In genomic region chr21:46057710-46058241, GRCh38 we compare ENCODE assay signal across 11 cellular contexts. TPM values are rescaled to one million over a fixed set of nuclear protein-coding genes. Genes with fewer than 3 reads are reported as not detected.
A peak's percentile ranks its signal among the peaks of the same experiment; 100 is the strongest.
DNase-seq lines count a peak whose midpoint lies in the region; ATAC-seq and TF ChIP-seq lines count a peak whose summit lies in the region.
"Had no signal": no experiment of that assay in that cellular context is flagged by ENCODE, and none has a peak within 500 bp of the region (broad histone marks: within the 10 kb centered on the region; RNA-seq: fewer than 3 reads in every experiment).

No MANE protein-coding gene starts in this region.

- no TSS peak for BruUV-seq in PC-3 (replicated peaks; lab: Mats Ljungman, UMichigan)

- peaks cover 9% of the 10 kb centered on the region; the same call in 1 of the 2 replicates for H3K36me3 ChIP-seq in PC-3 (ENCODE audit: low read depth, low read length)
- no peaks in the 10 kb centered on the region for H3K36me3 ChIP-seq in thoracic aorta

- no peak overlapping the region for H3K4me2 ChIP-seq in PC-3 (ENCODE audit: low read length)

- peaks cover 38% of the 10 kb centered on the region for H3K27me3 Mint-ChIP-seq in central memory CD8-positive, alpha-beta T cell
- peaks cover 0 to 9% (median 0%) of the 10 kb centered on the region in 5 donors for H3K27me3 Mint-ChIP-seq in naive thymus-derived CD8-positive, alpha-beta T cell

- CTCF ChIA-PET in PC-3 (lab: Charles Lee) = no interaction called here

- H3K36me3 Mint-ChIP-seq in central memory CD8-positive, alpha-beta T cell (ENCODE audit: insufficient read depth) = peaks cover 8% of the 10 kb centered on the region
- H3K36me3 Mint-ChIP-seq in naive thymus-derived CD8-positive, alpha-beta T cell = no peaks in the 10 kb centered on the region

- peak overlapping the region; percentile 73 for H3K4me3 Mint-ChIP-seq in central memory CD8-positive, alpha-beta T cell
- peak overlapping the region; percentile 71 to 91 (median 82) for H3K4me3 Mint-ChIP-seq in naive thymus-derived CD8-positive, alpha-beta T cell

- no peak for ATAC-seq in PC-3
- ATAC-seq in central memory CD8-positive, alpha-beta T cell (replicated peaks; ENCODE audit: extremely low read depth, poor library complexity, severe bottlenecking) = no peak
- peak in 1 of 2 donors; percentile 29 for ATAC-seq in naive thymus-derived CD8-positive, alpha-beta T cell
- ATAC-seq in thoracic aorta (ENCODE audit: insufficient number of reproducible peaks, low FRiP score, low read depth) = no peak

- H3K9me2 ChIP-seq in PC-3 (replicated peaks; ENCODE audit: low read length) = no peaks in the 10 kb centered on the region

- no peak for DNase-seq in PC-3
- DNase-seq in central memory CD8-positive, alpha-beta T cell (ENCODE audit: low spot score in 2 of 2) = no peak
- DNase-seq in naive thymus-derived CD8-positive, alpha-beta T cell = peak in 1 of 10 donors; percentile 7
- DNase-seq in thoracic aorta (ENCODE audit: low spot score) = no peak
- DNase-seq in SIG-M5 treated with dmso at 0.1 percent for 504 hours (lab: John Stamatoyannopoulos, UW; ENCODE audit: unreplicated experiment) = no peak
- DNase-seq in hippocampal formation (lab: John Stamatoyannopoulos, UW) = no peak
- DNase-seq in NCI-H2107 (lab: John Stamatoyannopoulos, UW) = no peak
- DNase-seq: COR-L47, NCI-H1092, NCI-H510A treated with DMSO at 0.1 percent for 48 hours had no signal

- H3K4me1 ChIP-seq in PC-3 (ENCODE audit: insufficient read depth, low read length) = peaks cover 35% of the 10 kb centered on the region
- H3K4me1 ChIP-seq in thoracic aorta (ENCODE audit: control insufficient read depth in 1 of 2, low read depth in 2 of 2) = peaks cover 39 to 75% of the 10 kb centered on the region in 2 donors

- no peak overlapping the region for H2AFZ ChIP-seq in PC-3 (ENCODE audit: low read length)

- H3K27ac ChIP-seq in PC-3 (ENCODE audit: low read length) (peak overlapping the region; percentile 97; the same call in 1 of the 2 replicates), thoracic aorta (peak overlapping the region; percentile 92 to 98)

- POLR2A ChIA-PET in PC-3 (lab: Charles Lee; ENCODE audit: unreplicated experiment) = no interaction called here
- POLR2A ChIA-PET in naive thymus-derived CD8-positive, alpha-beta T cell (lab: Charles Lee) = no interaction called here

- H3K9me3 Mint-ChIP-seq in central memory CD8-positive, alpha-beta T cell = no peaks in the 10 kb centered on the region
- no peaks in the 10 kb centered on the region for H3K9me3 Mint-ChIP-seq in naive thymus-derived CD8-positive, alpha-beta T cell

- no peak overlapping the region for H3K9ac ChIP-seq in PC-3 (ENCODE audit: low read length)

- H4K20me1 ChIP-seq in PC-3 (ENCODE audit: low read length) = no peaks in the 10 kb centered on the region

- H3K4me3 ChIP-seq in PC-3 (ENCODE audit: low read length) (no peak overlapping the region), thoracic aorta (no peak overlapping the region)
- H3K4me3 ChIP-seq: lung had no signal

- no peaks in the 10 kb centered on the region for H3F3A ChIP-seq in PC-3 (ENCODE audit: low read length, unreplicated experiment)

- H3K27ac Mint-ChIP-seq in central memory CD8-positive, alpha-beta T cell (ENCODE audit: low read depth) = peak overlapping the region; percentile 83
- H3K27ac Mint-ChIP-seq in naive thymus-derived CD8-positive, alpha-beta T cell = peak overlapping the region; percentile 75 to 95 (median 90)

- peaks cover 24% of the 10 kb centered on the region for H3K4me1 Mint-ChIP-seq in central memory CD8-positive, alpha-beta T cell
- peaks cover 16 to 26% (median 25%) of the 10 kb centered on the region in 4 donors for H3K4me1 Mint-ChIP-seq in naive thymus-derived CD8-positive, alpha-beta T cell

- TF ChIP-seq CTCF in PC-3 (conservative IDR thresholded peaks at IDR 0.05; ENCODE audit: low read depth, low read length) (no peak), thoracic aorta (IDR thresholded peaks at IDR 0.05) (no peak)

- intact Hi-C loops in PC-3 (cut with micrococcal nuclease) = no loop called here

- peaks cover 13% of the 10 kb centered on the region; the same call in 1 of the 2 replicates for H3K9me3 ChIP-seq in PC-3 (ENCODE audit: low read length)
- no peaks in the 10 kb centered on the region for H3K9me3 ChIP-seq in thoracic aorta

- H3K79me2 ChIP-seq in PC-3 (ENCODE audit: low read length) = no peaks in the 10 kb centered on the region

- H3K27me3 ChIP-seq in PC-3 (ENCODE audit: low read length) (no peaks in the 10 kb centered on the region), thoracic aorta (replicated peaks; ENCODE audit: insufficient read depth) (no peaks in the 10 kb centered on the region)

RNA-seq across cellular contexts. Expression of gene COL6A2, which starts 40.1 kb away (rescaled TPM):
- total RNA-seq in PC-3 (2014; rRNA removed) (521 and 654 TPM in 2 replicates), thoracic aorta (1,000 to 10,000 TPM; 1,835 to 1,885 TPM)
- total RNA-seq in naive thymus-derived CD8-positive, alpha-beta T cell = 10 to 100 TPM; 91.5 to 98.8 TPM
- 10 to 100 TPM in 1 of 3 donors, 1 to 10 TPM in 2; 3.8 to 13.4 (median 8.8) TPM for polyA plus RNA-seq in naive thymus-derived CD8-positive, alpha-beta T cell
